ENCODE assay signal across 7 cellular contexts in the genomic region with DNA sequence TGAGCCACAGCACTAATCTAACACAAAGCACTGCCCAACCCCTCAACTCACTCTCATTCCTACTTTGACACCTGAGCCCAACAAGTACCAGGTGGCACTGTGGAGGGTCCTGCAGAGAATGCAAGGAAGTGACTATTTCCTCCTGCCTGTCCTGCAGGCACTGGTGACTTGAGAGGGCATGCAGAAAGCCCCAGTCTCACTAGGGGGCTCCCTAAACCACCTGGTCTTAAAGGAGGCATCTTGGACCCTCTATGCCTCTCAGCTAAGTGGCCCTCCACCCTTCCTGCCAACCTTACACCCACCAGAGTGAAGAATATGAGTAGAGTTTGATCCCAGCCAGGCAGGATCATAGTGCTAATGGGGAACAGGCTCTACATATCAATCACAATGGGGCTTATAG. TPM values are rescaled to one million over a fixed set of nuclear protein-coding genes. Genes with fewer than 3 reads are reported as not detected.
A peak's percentile ranks its signal among the peaks of the same experiment; 100 is the strongest.
DNase-seq lines count a peak whose midpoint lies in the region; ATAC-seq, FAIRE-seq and TF ChIP-seq lines count a peak whose summit lies in the region.
"Had no signal": no experiment of that assay in that cellular context is flagged by ENCODE, and none has a peak within 500 bp of the region (broad histone marks: within the 10 kb centered on the region; RNA-seq: fewer than 3 reads in every experiment).

No MANE protein-coding gene starts in this region.

- H3K4me1 Mint-ChIP-seq in H9: peaks cover 13 to 17% of the 10 kb centered on the region in 2 experiments

- no peak for FAIRE-seq in keratinocyte (lab: Jason Lieb, UNC)

- H3K9me3 ChIP-seq in H9 (ENCODE audit: control insufficient read depth, low read depth, low read length) (no peaks in the 10 kb centered on the region), PC-9 (ENCODE audit: insufficient read depth, low read depth) (no peaks in the 10 kb centered on the region), keratinocyte (ENCODE audit: control insufficient read depth, low read depth, low read length) (no peaks in the 10 kb centered on the region)

- DNase-seq in H9 (peak; percentile 68), PC-9 (peak in 1 of 2 experiments; percentile 21), keratinocyte (ENCODE audit: low read depth, low spot score) (no peak), ureter (ENCODE audit: low spot score) (no peak), DMS114 treated with DMSO at 0.1 percent for 48 hours (lab: John Stamatoyannopoulos, UW; ENCODE audit: unreplicated experiment) (no peak)

- H3K4me3 ChIP-seq in PC-9 (no peak overlapping the region), keratinocyte (ENCODE audit: control insufficient read depth in 2 of 3, extremely low read depth in 1 of 3, insufficient read depth in 2 of 3, low read depth in 1 of 3, low read length in 3 of 3) (no peak overlapping the region)

- no peak overlapping the region for H3K18ac ChIP-seq in H9 (ENCODE audit: insufficient read length, low read depth, low read length)

- no peaks in the 10 kb centered on the region for H3K9me1 ChIP-seq in keratinocyte (ENCODE audit: control insufficient read depth, extremely low read depth, insufficient read depth, low read length)

- no peak overlapping the region for H2BK20ac ChIP-seq in H9 (ENCODE audit: low read depth, low read length, poor library complexity, severe bottlenecking)

- 0 out of 2 replicates have a peak, but pooled peaks cover 3% of the 10 kb centered on the region for H3K36me3 ChIP-seq in PC-9 (ENCODE audit: low read depth)
- peaks cover 0 to 12% of the 10 kb centered on the region in 2 experiments for H3K36me3 ChIP-seq in keratinocyte (ENCODE audit: control insufficient read depth in 2 of 2, extremely low read depth in 1 of 2, insufficient read depth in 2 of 2, low read length in 2 of 2)

- no peak for ATAC-seq in GM19324 (IDR thresholded peaks at IDR 0.05; ENCODE audit: low FRiP score, unreplicated experiment)

- H2BK120ac ChIP-seq in H9 (ENCODE audit: low read depth, low read length, poor library complexity, severe bottlenecking): no peak overlapping the region

- H3K4me2 ChIP-seq in H9 (ENCODE audit: insufficient read depth, insufficient read length, low read length) (no peak overlapping the region), PC-9 (no peak overlapping the region), keratinocyte (ENCODE audit: control insufficient read depth, extremely low read depth, insufficient read depth, low read depth, low read length) (no peak overlapping the region)

- no peak overlapping the region for H3K56ac ChIP-seq in H9 (ENCODE audit: insufficient read length, low read depth, low read length)

- CTCF ChIA-PET in PC-9 (lab: Charles Lee): interaction anchor here (1.0 kb wide), 1 partner anchor 38 kb away, joined by 3 read pairs; no protein-coding TSS in a partner anchor

- H3K9ac ChIP-seq in H9 (ENCODE audit: extremely low read depth, insufficient read length, low read length) (no peak overlapping the region), keratinocyte (ENCODE audit: control insufficient read depth, extremely low read depth, insufficient read depth, low read length) (no peak overlapping the region)

- H3K27me3 ChIP-seq in H9 (ENCODE audit: insufficient read depth, low read length) (no peaks in the 10 kb centered on the region), PC-9 (ENCODE audit: insufficient read depth, low read depth) (no peaks in the 10 kb centered on the region), keratinocyte (ENCODE audit: control insufficient read depth, extremely low read depth, insufficient read depth, low read length) (no peaks in the 10 kb centered on the region)

- no peak overlapping the region for H3K4me3 Mint-ChIP-seq in H9

- H3K79me1 ChIP-seq in H9 (ENCODE audit: insufficient read depth, low read depth, low read length, poor library complexity, severe bottlenecking): no peaks in the 10 kb centered on the region

- no peak overlapping the region for H2AK5ac ChIP-seq in H9 (ENCODE audit: insufficient read length, low read length)

- intact Hi-C loops in PC-9 (cut with micrococcal nuclease; ENCODE audit: unreplicated experiment): no loop called here

- no peak overlapping the region for H3K23ac ChIP-seq in H9 (ENCODE audit: insufficient read length, low read depth, low read length)

- H4K5ac ChIP-seq in H9 (ENCODE audit: insufficient read length, low read depth, low read length): no peak overlapping the region

- H2BK15ac ChIP-seq in H9 (ENCODE audit: low read depth, low read length): no peak overlapping the region

- H3K27ac ChIP-seq in H9 (ENCODE audit: insufficient read length, low read depth, low read length): no peak overlapping the region
- no peak overlapping the region for H3K27ac ChIP-seq in PC-9
- no peak overlapping the region for H3K27ac ChIP-seq in keratinocyte (ENCODE audit: control insufficient read depth, insufficient read depth, low read length)

- no peaks in the 10 kb centered on the region for H3K79me2 ChIP-seq in H9 (ENCODE audit: insufficient read depth, low read length)
- no peaks in the 10 kb centered on the region for H3K79me2 ChIP-seq in PC-9 (ENCODE audit: low read depth)
- H3K79me2 ChIP-seq in keratinocyte (ENCODE audit: control insufficient read depth, insufficient read depth, low read length): no peaks in the 10 kb centered on the region

- no peaks in the 10 kb centered on the region for H3K23me2 ChIP-seq in H9 (ENCODE audit: insufficient read length, low read depth, low read length, poor library complexity, severe bottlenecking)

- no peak overlapping the region for H3K14ac ChIP-seq in H9 (ENCODE audit: insufficient read depth, low read length)

- BruUV-seq in PC-9 (replicated peaks; lab: Mats Ljungman, UMichigan): no TSS peak

- no peak overlapping the region for H2BK5ac ChIP-seq in H9 (ENCODE audit: insufficient read length, low read length)

- no peaks in the 10 kb centered on the region for H3K9me2 ChIP-seq in PC-9 (ENCODE audit: insufficient read depth)

- no peak overlapping the region; a peak in 1 of 7 replicates for H3K27ac Mint-ChIP-seq in H9

- dilution Hi-C loops in keratinocyte (cut with MboI; ENCODE audit: extremely low pct_ligation_motif_present, low sequenced_read_pairs): no loop called here

- H3K36me3 Mint-ChIP-seq in H9 (ENCODE audit: insufficient read depth in 1 of 3, low read depth in 3 of 3): peaks cover 37 to 74% (median 72%) of the 10 kb centered on the region in 3 experiments; a peak in 6 of 7 replicates

- no peaks in the 10 kb centered on the region for H3F3A ChIP-seq in PC-9 (ENCODE audit: insufficient read depth, low read depth)

- no peak overlapping the region for H3K4ac ChIP-seq in H9 (ENCODE audit: low read depth, low read length)

- no peak overlapping the region for H4K91ac ChIP-seq in H9 (ENCODE audit: insufficient read length, low read depth, low read length)

- TF ChIP-seq CTCF in H9 (conservative IDR thresholded peaks at IDR 0.05) (peak; percentile 64), PC-9 (conservative IDR thresholded peaks at IDR 0.05) (0 out of 2 replicates have a peak, but pooled peaks have one; percentile 41), keratinocyte (optimal IDR thresholded peaks at IDR 0.05 in 1 of 3, IDR thresholded peaks at IDR 0.05 in 1 of 3, conservative IDR thresholded peaks at IDR 0.05 in 1 of 3; ENCODE audit: extremely low read depth in 1 of 3, insufficient read depth in 2 of 3, low read length in 3 of 3) (peak; percentile 22 to 60 (median 22))

- H4K20me1 ChIP-seq in H9 (ENCODE audit: control insufficient read depth, insufficient read depth, insufficient read length) (no peaks in the 10 kb centered on the region), PC-9 (ENCODE audit: insufficient read depth) (no peaks in the 10 kb centered on the region), keratinocyte (ENCODE audit: control insufficient read depth, extremely low read depth, insufficient read depth, low read length) (no peaks in the 10 kb centered on the region)

- no peaks in the 10 kb centered on the region for H3K9me3 Mint-ChIP-seq in H9

- no peaks in the 10 kb centered on the region for H3K27me3 Mint-ChIP-seq in H9 (ENCODE audit: low read depth)

- no peaks in the 10 kb centered on the region for H3K4me1 ChIP-seq in H9 (ENCODE audit: insufficient read depth, low read length)
- no peaks in the 10 kb centered on the region for H3K4me1 ChIP-seq in PC-9 (replicated peaks; ENCODE audit: insufficient read depth)
- no peaks in the 10 kb centered on the region for H3K4me1 ChIP-seq in keratinocyte (ENCODE audit: control insufficient read depth, extremely low read depth, insufficient read depth, low read length)

- H3T11ph ChIP-seq in H9 (ENCODE audit: low read length): no peak overlapping the region

- H4K8ac ChIP-seq in H9 (replicated peaks; ENCODE audit: insufficient read length, low read depth, low read length): no peak overlapping the region

- no peak overlapping the region for H2BK12ac ChIP-seq in H9 (ENCODE audit: insufficient read length, low read depth, low read length)

- POLR2A ChIA-PET in PC-9 (lab: Charles Lee; ENCODE audit: unreplicated experiment): interaction anchor here (0.5 kb wide), 1 partner anchor 317 kb away, joined by 3 read pairs; no protein-coding TSS in a partner anchor

- H2AFZ ChIP-seq in H9 (ENCODE audit: low read length) (no peak overlapping the region), PC-9 (no peak overlapping the region), keratinocyte (ENCODE audit: control insufficient read depth, low read length) (no peak overlapping the region)

RNA-seq across cellular contexts. Expression of a gene that starts 15.2 kb away (rescaled TPM):
- 30.9 and 36.7 TPM in 2 replicates for total RNA-seq in H9 (2021)
- 18.1 and 20.6 TPM in 2 replicates for total RNA-seq in PC-9 (2021)
- 3.7 to 5.8 TPM (median 5.8 TPM) in 3 replicates for polyA plus RNA-seq in keratinocyte
- polyA plus RNA-seq in keratinocyte (2011; ENCODE audit: low read depth): 0.76 TPM
- 1.9 and 2.2 TPM in 2 replicates for polyA plus RNA-seq in keratinocyte (2011; cell fraction: cytosol; rRNA removed)
- 8.6 and 8.9 TPM in 2 replicates for polyA plus RNA-seq in keratinocyte (2011; cell fraction: nucleus; rRNA removed)
- 0.79 and 3.7 TPM in 2 replicates for polyA plus RNA-seq in keratinocyte (2012; ENCODE audit: low replicate concordance)
- 3.6 to 7.2 TPM (median 5.9 TPM) in 3 replicates for polyA minus RNA-seq in keratinocyte
- polyA minus RNA-seq in keratinocyte (2011; cell fraction: cytosol; rRNA and poly(A)+ RNA removed): not detected
- polyA minus RNA-seq in keratinocyte (2011; cell fraction: nucleus; rRNA and poly(A)+ RNA removed): 1.3 and 1.4 TPM in 2 replicates
- total RNA-seq in ureter: 2.0 TPM

RNA-seq across cellular contexts. Expression of a gene that starts 27.4 kb away (rescaled TPM):
- total RNA-seq in H9 (2021): 0.85 and 1.0 TPM in 2 replicates
- 48.6 and 56.5 TPM in 2 replicates for total RNA-seq in PC-9 (2021)
- polyA plus RNA-seq in keratinocyte: 5.4 to 10.4 TPM (median 7.7 TPM) in 3 replicates
- polyA plus RNA-seq in keratinocyte (2011; ENCODE audit: low read depth): 0.55 TPM
- polyA plus RNA-seq in keratinocyte (2011; cell fraction: cytosol; rRNA removed): 1.6 and 1.9 TPM in 2 replicates
- polyA plus RNA-seq in keratinocyte (2011; cell fraction: nucleus; rRNA removed): 26.5 and 35.2 TPM in 2 replicates
- polyA plus RNA-seq in keratinocyte (2012; ENCODE audit: low replicate concordance): 0.82 and 9.7 TPM in 2 replicates
- 13.5 to 30.4 TPM (median 13.7 TPM) in 3 replicates for polyA minus RNA-seq in keratinocyte
- polyA minus RNA-seq in keratinocyte (2011; cell fraction: cytosol; rRNA and poly(A)+ RNA removed): 8.4 TPM
- polyA minus RNA-seq in keratinocyte (2011; cell fraction: nucleus; rRNA and poly(A)+ RNA removed): 6.4 and 8.2 TPM in 2 replicates
- 162 TPM for total RNA-seq in ureter

RNA-seq across cellular contexts. Expression of a gene that starts 28.6 kb away (rescaled TPM):
- total RNA-seq in H9 (2021): 50.4 and 54.2 TPM in 2 replicates
- total RNA-seq in PC-9 (2021): not detected in 2 replicates
- not detected in 3 replicates for polyA plus RNA-seq in keratinocyte
- not detected for polyA plus RNA-seq in keratinocyte (2011; ENCODE audit: low read depth)
- not detected in 2 replicates for polyA plus RNA-seq in keratinocyte (2011; cell fraction: cytosol; rRNA removed)
- 0.10 and 0.12 TPM in 2 replicates for polyA plus RNA-seq in keratinocyte (2011; cell fraction: nucleus; rRNA removed)
- not detected in 2 replicates for polyA plus RNA-seq in keratinocyte (2012; ENCODE audit: low replicate concordance)
- polyA minus RNA-seq in keratinocyte: 0.36 TPM in 1 of 3 replicates, not detected in the others
- not detected for polyA minus RNA-seq in keratinocyte (2011; cell fraction: cytosol; rRNA and poly(A)+ RNA removed)
- not detected in 2 replicates for polyA minus RNA-seq in keratinocyte (2011; cell fraction: nucleus; rRNA and poly(A)+ RNA removed)
- not detected for total RNA-seq in ureter
- total RNA-seq: T-helper 1 cell treated with Interleukin-12 subunit alpha and Interleukin-12 subunit beta and Interleukin-4 antibody, amounts not matched to agents 30 ng/mL and 1 ng/mL, for 36 hours had no signal

RNA-seq across cellular contexts. Expression of a gene that starts 38.1 kb away (rescaled TPM):
- total RNA-seq in H9 (2021) (1.2 and 1.4 TPM in 2 replicates), PC-9 (2021) (0.40 TPM in 1 of 2 replicates, not detected in the other), ureter (13.8 TPM)
- 10.1 to 20.6 TPM (median 12.0 TPM) in 3 replicates for polyA plus RNA-seq in keratinocyte
- polyA plus RNA-seq in keratinocyte (2011; ENCODE audit: low read depth): 3.0 TPM
- polyA plus RNA-seq in keratinocyte (2011; cell fraction: cytosol; rRNA removed): 8.7 and 20.3 TPM in 2 replicates
- 8.1 and 10.8 TPM in 2 replicates for polyA plus RNA-seq in keratinocyte (2011; cell fraction: nucleus; rRNA removed)
- polyA plus RNA-seq in keratinocyte (2012; ENCODE audit: low replicate concordance): 7.8 and 16.9 TPM in 2 replicates
- polyA minus RNA-seq in keratinocyte: 5.3 to 17.0 TPM (median 10.0 TPM) in 3 replicates
- 31.7 TPM for polyA minus RNA-seq in keratinocyte (2011; cell fraction: cytosol; rRNA and poly(A)+ RNA removed)
- polyA minus RNA-seq in keratinocyte (2011; cell fraction: nucleus; rRNA and poly(A)+ RNA removed): 5.0 and 7.5 TPM in 2 replicates

RNA-seq across cellular contexts. Expression of a gene that starts 41.5 kb away (rescaled TPM):
- total RNA-seq in H9 (2021) (not detected in 2 replicates), PC-9 (2021) (2.0 and 3.5 TPM in 2 replicates), ureter (0.62 TPM)
- 0.19 TPM in 1 of 3 replicates, not detected in the others for polyA plus RNA-seq in keratinocyte
- 0.26 TPM for polyA plus RNA-seq in keratinocyte (2011; ENCODE audit: low read depth)
- not detected in 2 replicates for polyA plus RNA-seq in keratinocyte (2011; cell fraction: cytosol; rRNA removed)
- 0.08 and 0.11 TPM in 2 replicates for polyA plus RNA-seq in keratinocyte (2011; cell fraction: nucleus; rRNA removed)
- polyA plus RNA-seq in keratinocyte (2012; ENCODE audit: low replicate concordance): not detected in 2 replicates
- polyA minus RNA-seq in keratinocyte: not detected in 3 replicates
- polyA minus RNA-seq in keratinocyte (2011; cell fraction: cytosol; rRNA and poly(A)+ RNA removed): not detected
- not detected in 2 replicates for polyA minus RNA-seq in keratinocyte (2011; cell fraction: nucleus; rRNA and poly(A)+ RNA removed)

Comparison
In these comparisons a context has a peak if more than half of its experiments do, and no peak if none do; other contexts are left out.
1. RNA of a gene that starts 27.4 kb away (total RNA-seq): 162 TPM in ureter (single experiment) and 48.6 to 56.5 TPM in PC-9; 0.85 to 1.0 TPM in H9; every median in the first group is over 10 times any median in the second.
2. RNA of a gene that starts 28.6 kb away (total RNA-seq): 50.4 to 54.2 TPM in H9; not detected in PC-9 and not detected in ureter (single experiment); every median in the first group is over 10 times any median in the second.
3. Peak in every context shown above with its lines, with median percentiles within 50 percentile points of each other: CTCF ChIP-seq.